ENCODE assay signal across 3 cellular contexts in genomic region chr3:69987833-69988232, GRCh38. TPM values are rescaled to one million over a fixed set of nuclear protein-coding genes. Genes with fewer than 3 reads are reported as not detected.
"Had no signal": no experiment of that assay in that cellular context is flagged by ENCODE, and none has a peak within 500 bp of the region (broad histone marks: within the 10 kb centered on the region; RNA-seq: fewer than 3 reads in every experiment).

No MANE protein-coding gene starts in this region.

- DNase-seq: GDM1, GF-D8 had no signal

- ATAC-seq: GM12878 had no signal

RNA-seq across cellular contexts. Expression of gene SAMMSON, which starts 11.7 kb away (rescaled TPM):
- total RNA-seq: GM12878 had no signal
- polyA plus RNA-seq: GM12878 had no signal
